ENCODE assay signal across 5 cellular contexts in genomic region chr5:120012441-120012840, GRCh38.
"Had no signal": no experiment of that assay in that cellular context is flagged by ENCODE, and none has a peak within 500 bp of the region (broad histone marks: within the 10 kb centered on the region; RNA-seq: fewer than 3 reads in every experiment).

No MANE protein-coding gene starts in this region.

- FAIRE-seq: HepG2, HTR-8/SVneo, K562 had no signal

- DNase-seq: IMR-90, KBM-7 had no signal

- ATAC-seq: HepG2, K562 had no signal
